Comparison of ENCODE assay signal across 11 cellular contexts in the genomic region with DNA sequence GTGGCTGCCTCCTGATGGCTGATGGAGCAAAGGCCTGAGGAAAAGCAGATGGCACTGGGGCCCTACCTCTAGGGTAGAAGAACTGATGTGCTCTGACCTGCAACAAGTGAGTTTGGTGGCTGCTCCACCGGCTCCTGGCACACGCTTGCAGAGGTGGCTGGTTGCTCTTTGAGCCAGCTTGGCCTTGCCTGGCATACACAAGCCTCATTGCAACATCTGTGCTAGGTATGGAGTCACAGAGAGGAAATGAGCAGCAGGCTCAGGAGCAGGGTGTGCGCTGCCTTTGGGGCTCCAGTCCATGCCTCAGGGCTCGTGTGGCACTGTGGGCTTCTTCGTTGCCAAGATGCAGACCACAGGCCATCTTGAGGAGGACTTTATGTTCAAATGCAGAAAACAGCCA. TPM values are rescaled to one million over a fixed set of nuclear protein-coding genes. Genes with fewer than 3 reads are reported as not detected.
"Had no signal": no experiment of that assay in that cellular context is flagged by ENCODE, and none has a peak within 500 bp of the region (broad histone marks: within the 10 kb centered on the region; RNA-seq: fewer than 3 reads in every experiment).

No MANE protein-coding gene starts in this region.

RNA-seq across cellular contexts. Expression of a gene that starts 40.5 kb away (rescaled TPM):
- total RNA-seq: OCI-LY7, PC-3, PC-9, Peyer's patch, Right ventricle myocardium inferior, Right ventricle myocardium superior, RPMI7951, SJCRH30, SJSA1, SK-MEL-5 had no signal
- polyA plus RNA-seq: SK-N-SH had no signal
